Comparison of ENCODE assay signal across 1 cellular context in the genomic region with DNA sequence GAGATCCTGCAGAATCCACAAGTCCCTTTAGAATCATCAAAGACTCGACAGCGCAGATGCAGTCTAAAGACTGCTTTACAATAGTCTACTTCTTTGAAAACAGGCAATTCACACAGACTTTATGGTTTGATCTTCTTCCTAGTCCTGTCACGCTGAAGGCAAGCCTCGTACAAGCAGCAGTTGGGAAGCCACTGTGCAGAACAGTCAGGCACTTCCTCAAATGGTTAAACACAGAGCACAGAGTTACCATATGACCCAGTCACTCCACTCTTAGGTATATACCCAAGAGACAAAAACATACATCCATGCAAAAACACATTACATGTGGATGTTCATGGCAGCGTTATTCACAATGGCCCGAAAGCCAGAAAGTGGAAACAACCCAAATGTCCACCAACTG.
TF ChIP-seq lines count a peak whose summit lies in the region.

No MANE protein-coding gene starts in this region.

TF ChIP-seq in K562, 482 proteins besides CTCF, POLR2A, EP300 and RAD21:
- TF ChIP-seq ZNF778 (CRISPR knock-in tag; IDR thresholded peaks at IDR 0.05) (no peak), SPI1 (IDR thresholded peaks at IDR 0.05; ENCODE audit: borderline replicate concordance, low read depth, low read length) (peak; percentile 82; the same call in 1 of the 2 replicates), SP1 (CRISPR knock-in tag; IDR thresholded peaks at IDR 0.05) (no peak)
TF ChIP-seq in K562: peak in this region for 1.
